Comparison of ENCODE assay signal across 19 cellular contexts in genomic region chr11:19923631-19924030, GRCh38.
DNase-seq lines count a peak whose midpoint lies in the region; ATAC-seq and TF ChIP-seq lines count a peak whose summit lies in the region.
"Had no signal": no experiment of that assay in that cellular context is flagged by ENCODE, and none has a peak within 500 bp of the region (broad histone marks: within the 10 kb centered on the region; RNA-seq: fewer than 3 reads in every experiment).

No MANE protein-coding gene starts in this region.

- H3K4me1 ChIP-seq in ACC112 (ENCODE audit: control insufficient read depth, insufficient read depth, low read length, unreplicated experiment) (peaks cover 66% of the 10 kb centered on the region), lower lobe of right lung (peaks cover 4% of the 10 kb centered on the region)
- H3K4me1 ChIP-seq: BE2C had no signal

- H3K36me3 ChIP-seq in ACC112 (ENCODE audit: insufficient read depth, low read length): peaks cover 6% of the 10 kb centered on the region; the same call in 1 of the 2 replicates
- no peaks in the 10 kb centered on the region for H3K36me3 ChIP-seq in lower lobe of right lung
- H3K36me3 ChIP-seq: BE2C had no signal

- ATAC-seq in HG02852 (IDR thresholded peaks at IDR 0.05; ENCODE audit: unreplicated experiment): no peak
- no peak for ATAC-seq in lower lobe of right lung
- ATAC-seq in GM18858 (IDR thresholded peaks at IDR 0.05; ENCODE audit: unreplicated experiment): no peak
- ATAC-seq: HCT116, HepG2 had no signal

- H3K27me3 ChIP-seq in ACC112 (ENCODE audit: insufficient read depth, low read length): no peaks in the 10 kb centered on the region
- H3K27me3 ChIP-seq in lower lobe of right lung (ENCODE audit: low read depth): no peaks in the 10 kb centered on the region
- H3K27me3 ChIP-seq: BE2C had no signal

- H3K36me3 Mint-ChIP-seq in HFFc6 (ENCODE audit: low read depth): peaks cover 8% of the 10 kb centered on the region; the same call in 1 of the 2 replicates
- H3K36me3 Mint-ChIP-seq in chondrocyte (ENCODE audit: low read depth): no peaks in the 10 kb centered on the region
- H3K36me3 Mint-ChIP-seq in osteocyte (ENCODE audit: unreplicated experiment): no peaks in the 10 kb centered on the region

- H3K27ac ChIP-seq in ACC112 (ENCODE audit: low read depth, low read length) (peak overlapping the region; percentile 99), lower lobe of right lung (no peak overlapping the region)
- H3K27ac ChIP-seq: C4-2B had no signal

- H3K9me3 ChIP-seq in lower lobe of right lung: no peaks in the 10 kb centered on the region
- H3K9me3 ChIP-seq: BE2C had no signal

- DNase-seq in HFFc6 (no peak), chondrocyte (ENCODE audit: low spot score) (no peak), osteocyte (ENCODE audit: extremely low spot score, unreplicated experiment) (no peak), lower lobe of right lung (no peak)
- DNase-seq in activated T-cell treated with anti-CD3 and anti-CD28 coated beads, Interleukin-2, amount 50 U/mL, for 1 hour: no peak
- DNase-seq: ACHN; BE2C; Caco-2; CD4-positive, alpha-beta T cell; GF-D8; GOT3; H7 had no signal

- H3K4me3 ChIP-seq in ACC112 (ENCODE audit: low read depth, low read length) (no peak overlapping the region), lower lobe of right lung (no peak overlapping the region)

- no peak overlapping the region for H2AFZ ChIP-seq in ACC112 (ENCODE audit: low read length, unreplicated experiment)

- intact Hi-C loops in lower lobe of right lung (cut with DNase I): no loop called here

- H3K79me2 ChIP-seq in ACC112 (ENCODE audit: control insufficient read depth, insufficient read depth, low read length, unreplicated experiment): peaks cover 44% of the 10 kb centered on the region

- H3K4me1 Mint-ChIP-seq in HFFc6 (ENCODE audit: low read depth) (peaks cover 68% of the 10 kb centered on the region), chondrocyte (ENCODE audit: low read depth) (peaks cover 77% of the 10 kb centered on the region), osteocyte (ENCODE audit: unreplicated experiment) (peaks cover 66% of the 10 kb centered on the region)
- H3K4me1 Mint-ChIP-seq: IgD-negative memory B cell had no signal

- no peak for TF ChIP-seq CTCF in HFFc6 (IDR thresholded peaks at IDR 0.05)
- TF ChIP-seq CTCF in chondrocyte (IDR thresholded peaks at IDR 0.05): no peak
- TF ChIP-seq CTCF in osteocyte (IDR thresholded peaks at IDR 0.05): no peak
- no peak for TF ChIP-seq CTCF in lower lobe of right lung (IDR thresholded peaks at IDR 0.05)

- H3K27ac Mint-ChIP-seq in HFFc6 (peak overlapping the region; percentile 82; the same call in 1 of the 2 replicates), chondrocyte (ENCODE audit: unreplicated experiment) (peak overlapping the region; percentile 46), osteocyte (ENCODE audit: unreplicated experiment) (peak overlapping the region; percentile 48)
- H3K27ac Mint-ChIP-seq: CD4-positive, alpha-beta T cell; IgD-negative memory B cell had no signal

- no peaks in the 10 kb centered on the region for H3K9me3 Mint-ChIP-seq in HFFc6
- peaks cover 5% of the 10 kb centered on the region for H3K9me3 Mint-ChIP-seq in chondrocyte (ENCODE audit: low read depth)
- H3K9me3 Mint-ChIP-seq in osteocyte (ENCODE audit: unreplicated experiment): peaks cover 4% of the 10 kb centered on the region
- H3K9me3 Mint-ChIP-seq: CD4-positive, alpha-beta T cell had no signal

- H3K27me3 Mint-ChIP-seq in HFFc6 (ENCODE audit: insufficient read depth) (no peaks in the 10 kb centered on the region), chondrocyte (ENCODE audit: low read depth) (no peaks in the 10 kb centered on the region), osteocyte (ENCODE audit: unreplicated experiment) (no peaks in the 10 kb centered on the region)

- no peak overlapping the region for H3K4me3 Mint-ChIP-seq in HFFc6
- H3K4me3 Mint-ChIP-seq in chondrocyte (ENCODE audit: unreplicated experiment): no peak overlapping the region
- no peak overlapping the region for H3K4me3 Mint-ChIP-seq in osteocyte (ENCODE audit: unreplicated experiment)
- H3K4me3 Mint-ChIP-seq: CD4-positive, alpha-beta T cell; IgD-negative memory B cell had no signal
